Comparison of ENCODE assay signal across 1 cellular context in genomic region chr12:53798575-53798974, GRCh38.
TF ChIP-seq lines count a peak whose summit lies in the region.

No MANE protein-coding gene starts in this region.

TF ChIP-seq in HCT116, 20 proteins besides CTCF, POLR2A, EP300 and RAD21 (continued from another document):
- TF ChIP-seq REST (IDR thresholded peaks at IDR 0.05; ENCODE audit: low read depth) (no peak), FOSL1 (IDR thresholded peaks at IDR 0.05; ENCODE audit: low read depth) (peak; percentile 35)
TF ChIP-seq in HCT116: peak in this region for 5.
